ENCODE assay signal across 24 cellular contexts in the genomic region with DNA sequence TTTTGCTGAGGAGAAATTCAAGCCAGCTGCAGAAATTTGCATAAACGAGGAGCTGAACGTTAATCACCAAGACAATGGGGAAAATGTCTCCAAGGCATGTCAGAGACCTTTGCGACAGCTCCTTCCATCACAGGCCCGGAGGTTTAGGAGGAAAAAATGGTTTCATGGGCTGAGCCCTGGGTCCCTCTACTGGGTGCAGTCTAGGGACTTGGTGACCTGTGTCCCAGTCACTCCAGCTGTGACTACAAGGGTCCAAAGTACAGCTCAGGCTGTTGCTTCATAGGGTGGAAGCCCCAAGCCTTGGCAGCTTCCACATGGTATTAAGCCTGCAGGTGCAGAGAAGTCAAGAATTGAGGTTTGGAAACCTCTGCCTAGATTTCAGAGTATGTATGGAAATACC.
"Had no signal": no experiment of that assay in that cellular context is flagged by ENCODE, and none has a peak within 500 bp of the region (broad histone marks: within the 10 kb centered on the region; RNA-seq: fewer than 3 reads in every experiment).

No MANE protein-coding gene starts in this region.

- H3K9me3 ChIP-seq: gastrocnemius medialis, neutrophil, pancreas, thyroid gland had no signal

- H3K27me3 ChIP-seq: dorsolateral prefrontal cortex, gastrocnemius medialis, neutrophil, pancreas, stomach, thyroid gland, vagina had no signal

- H3K4me1 ChIP-seq: lower lobe of right lung, pancreas, vagina had no signal

- FAIRE-seq: kidney, pancreas had no signal

- H3K36me3 ChIP-seq: gastrocnemius medialis, left ventricle myocardium inferior, lower lobe of right lung, neutrophil, pancreas, thyroid gland, vagina had no signal

- ATAC-seq: esophagus mucosa; gastrocnemius medialis; lower lobe of right lung; natural killer cell treated with Interleukin-12 subunit alpha and Interleukin-12 subunit beta and Interleukin-15 and Interleukin-18, amount 100 ng/mL, for 72 hours; pancreas; sciatic nerve; stimulated activated effector memory CD8-positive, alpha-beta T cell treated with anti-CD3 and anti-CD28 coated beads, Interleukin-12 subunit alpha, Interleukin-12 subunit beta, amount 100 ng/mL, for 72 hours had no signal

- DNase-seq: cortex of kidney; dorsolateral prefrontal cortex; effector CD4-positive, alpha-beta T cell; endodermal cell; foreskin fibroblast; gastrocnemius medialis; head of caudate nucleus; kidney; left ventricle myocardium inferior; lower lobe of right lung; pancreas; stimulated activated CD4-positive, alpha-beta T cell treated with anti-CD3 and anti-CD28 coated beads, Interleukin-2, amount 100 ng/mL, for 24 hours; stimulated activated CD4-positive, alpha-beta T cell treated with anti-CD3 and anti-CD28 coated beads, Interleukin-4, amount 100 ng/mL, for 24 hours; stimulated activated naive CD4-positive, alpha-beta T cell treated with Interleukin-2 at 50 U/mL for 16 hours; stomach; thyroid gland; trophoblast cell had no signal

- H3K27ac ChIP-seq: dorsolateral prefrontal cortex, epithelial cell of prostate, gastrocnemius medialis, left ventricle myocardium inferior, lower lobe of right lung, neutrophil, pancreas, stomach, thyroid gland, vagina had no signal

- H3K4me3 ChIP-seq: dorsolateral prefrontal cortex, gastrocnemius medialis, left ventricle myocardium inferior, lower lobe of right lung, pancreas, stomach, thyroid gland, vagina had no signal
